ENCODE assay signal across 21 cellular contexts in genomic region chr12:72178871-72179270, GRCh38.
DNase-seq lines count a peak whose midpoint lies in the region; ATAC-seq lines count a peak whose summit lies in the region.
"Had no signal": no experiment of that assay in that cellular context is flagged by ENCODE, and none has a peak within 500 bp of the region (broad histone marks: within the 10 kb centered on the region; RNA-seq: fewer than 3 reads in every experiment).

No MANE protein-coding gene starts in this region.

- DNase-seq in NCI-H1694 (lab: John Stamatoyannopoulos, UW) (peak; percentile 6), NCI-H2171 (lab: John Stamatoyannopoulos, UW) (peak; percentile 39), cerebellar cortex (ENCODE audit: low spot score) (peak; percentile 74), superior temporal gyrus (ENCODE audit: extremely low spot score) (no peak)
- DNase-seq: 8988T; ACHN; BE2C; CD4-positive, alpha-beta memory T cell; CD4-positive, CD25-positive, alpha-beta regulatory T cell; CD8-positive, alpha-beta memory T cell; COR-L47; DMS 273 treated with DMSO at 0.1 percent for 48 hours; DMS153; DMS53; DMS79; DND-41; EL; GF-D8 had no signal

- ATAC-seq in HG03342 (IDR thresholded peaks at IDR 0.05; ENCODE audit: unreplicated experiment) (no peak), GM21825 (IDR thresholded peaks at IDR 0.05; ENCODE audit: unreplicated experiment) (no peak), HG03139 (IDR thresholded peaks at IDR 0.05; ENCODE audit: unreplicated experiment) (no peak)
